In genomic region chr6:8983202-8983688, GRCh38 we compare ENCODE assay signal across 8 cellular contexts.
DNase-seq lines count a peak whose midpoint lies in the region; ATAC-seq and TF ChIP-seq lines count a peak whose summit lies in the region.

No MANE protein-coding gene starts in this region.

- H3K27ac Mint-ChIP-seq in activated T-helper 1 cell treated with anti-CD3 and anti-CD28 coated beads, Interleukin-12 subunit alpha, Interleukin-12 subunit beta, Interleukin-2, Interleukin-4 antibody, amounts not matched to agents 30 ng/mL and 10 ng/mL and 1 ng/mL, durations not matched to agents 14 hours and 24 hours and 36 hours: no peak overlapping the region

- no peaks in the 10 kb centered on the region for H3K9me3 Mint-ChIP-seq in activated T-helper 1 cell treated with anti-CD3 and anti-CD28 coated beads, Interleukin-12 subunit alpha, Interleukin-12 subunit beta, Interleukin-2, Interleukin-4 antibody, amounts not matched to agents 30 ng/mL and 10 ng/mL and 1 ng/mL, durations not matched to agents 14 hours and 24 hours and 36 hours

- no peaks in the 10 kb centered on the region for H3K9me3 ChIP-seq in upper lobe of left lung

- TF ChIP-seq POLR2A in upper lobe of left lung (IDR thresholded peaks at IDR 0.05): no peak

- no peaks in the 10 kb centered on the region for H3K27me3 ChIP-seq in upper lobe of left lung

- peak; percentile 98 for ATAC-seq in GM21825 (IDR thresholded peaks at IDR 0.05; ENCODE audit: unreplicated experiment)
- ATAC-seq in omental fat pad (ENCODE audit: low FRiP score): peak; percentile 89
- ATAC-seq in upper lobe of left lung (ENCODE audit: low FRiP score in 2 of 2): peak; percentile 84 to 95

- H3K27me3 Mint-ChIP-seq in activated T-helper 1 cell treated with anti-CD3 and anti-CD28 coated beads, Interleukin-12 subunit alpha, Interleukin-12 subunit beta, Interleukin-2, Interleukin-4 antibody, amounts not matched to agents 30 ng/mL and 10 ng/mL and 1 ng/mL, durations not matched to agents 14 hours and 24 hours and 36 hours (ENCODE audit: insufficient read depth): peaks cover 3% of the 10 kb centered on the region

- 7 to 9% methylated on average over 10 of the region's 10 CpGs for WGBS in upper lobe of left lung, 2 donors

- TF ChIP-seq EP300 in upper lobe of left lung (IDR thresholded peaks at IDR 0.05): no peak

- TF ChIP-seq CTCF in foreskin fibroblast (IDR thresholded peaks at IDR 0.05; ENCODE audit: low read depth, low read length): peak; percentile 97
- TF ChIP-seq CTCF in omental fat pad (IDR thresholded peaks at IDR 0.05): peak in 2 of 3 donors; percentile 34 to 68
- peak; percentile 72 to 98 (median 84) for TF ChIP-seq CTCF in upper lobe of left lung (IDR thresholded peaks at IDR 0.05)

- no peaks in the 10 kb centered on the region for H3K36me3 Mint-ChIP-seq in activated T-helper 1 cell treated with anti-CD3 and anti-CD28 coated beads, Interleukin-12 subunit alpha, Interleukin-12 subunit beta, Interleukin-2, Interleukin-4 antibody, amounts not matched to agents 30 ng/mL and 10 ng/mL and 1 ng/mL, durations not matched to agents 14 hours and 24 hours and 36 hours (ENCODE audit: low read depth)

- DNase-seq in G401 (ENCODE audit: low spot score) (peak; percentile 56), KG1 (lab: John Stamatoyannopoulos, UW) (peak; percentile 17), foreskin fibroblast (peak; percentile 60 to 90), omental fat pad (ENCODE audit: low spot score) (peak; percentile 39), upper lobe of left lung (peak in 1 of 2 donors; percentile 52)
- DNase-seq in activated T-helper 1 cell treated with anti-CD3 and anti-CD28 coated beads, Interleukin-12 subunit alpha, Interleukin-12 subunit beta, Interleukin-2, Interleukin-4 antibody, amounts not matched to agents 30 ng/mL and 10 ng/mL and 1 ng/mL, durations not matched to agents 14 hours and 24 hours and 36 hours (ENCODE audit: low spot score): peak; percentile 32

- H3K4me3 Mint-ChIP-seq in activated T-helper 1 cell treated with anti-CD3 and anti-CD28 coated beads, Interleukin-12 subunit alpha, Interleukin-12 subunit beta, Interleukin-2, Interleukin-4 antibody, amounts not matched to agents 30 ng/mL and 10 ng/mL and 1 ng/mL, durations not matched to agents 14 hours and 24 hours and 36 hours: no peak overlapping the region

- H3K4me1 ChIP-seq in upper lobe of left lung: peaks cover 0 to 7% (median 5%) of the 10 kb centered on the region in 4 donors

- no peak overlapping the region for H3K27ac ChIP-seq in upper lobe of left lung

- H3K4me1 Mint-ChIP-seq in activated T-helper 1 cell treated with anti-CD3 and anti-CD28 coated beads, Interleukin-12 subunit alpha, Interleukin-12 subunit beta, Interleukin-2, Interleukin-4 antibody, amounts not matched to agents 30 ng/mL and 10 ng/mL and 1 ng/mL, durations not matched to agents 14 hours and 24 hours and 36 hours (ENCODE audit: low read depth): no peaks in the 10 kb centered on the region

- in situ Hi-C loops in G401 (cut with HindIII; ENCODE audit: low sequenced_read_pairs): no loop called here

- intact Hi-C loops in activated T-helper 1 cell treated with anti-CD3 and anti-CD28 coated beads, Interleukin-12 subunit alpha, Interleukin-12 subunit beta, Interleukin-2, Interleukin-4 antibody, amounts not matched to agents 30 ng/mL and 10 ng/mL and 1 ng/mL, durations not matched to agents 14 hours and 24 hours and 36 hours (cut with micrococcal nuclease): loop anchor here (1.0 to 5.0 kb wide), 3 partner anchors 429 to 1452 kb away; no protein-coding TSS in a partner anchor

- H3K4me3 ChIP-seq in foreskin fibroblast (ENCODE audit: low read depth in 1 of 2, low read length in 2 of 2): peak overlapping the region; percentile 13 to 39
- H3K4me3 ChIP-seq in upper lobe of left lung: no peak overlapping the region

- H3K36me3 ChIP-seq in upper lobe of left lung: no peaks in the 10 kb centered on the region

TF ChIP-seq in PFSK-1, 5 proteins besides CTCF, POLR2A, EP300 and RAD21:
- TF ChIP-seq TAF1 (IDR thresholded peaks at IDR 0.05; ENCODE audit: borderline replicate concordance, insufficient read depth, low read length): no peak
- TF ChIP-seq SIN3A (IDR thresholded peaks at IDR 0.05; ENCODE audit: borderline replicate concordance, insufficient read depth, low read length): no peak
- peak; percentile 94 for TF ChIP-seq FOXP2 (optimal IDR thresholded peaks at IDR 0.05; ENCODE audit: borderline replicate concordance, extremely low read depth, extremely low read length, insufficient read depth)
- no peak for TF ChIP-seq REST (IDR thresholded peaks at IDR 0.05; ENCODE audit: insufficient read depth in 1 of 2, low read depth in 2 of 2, low read length in 2 of 2)
- no peak for TF ChIP-seq POLR2AphosphoS5 (IDR thresholded peaks at IDR 0.05; ENCODE audit: low read depth, low read length)

Comparison
In these comparisons a context has a peak if more than half of its experiments do, and no peak if none do; other contexts are left out.
1. H3K4me3 ChIP-seq: peak in foreskin fibroblast (2 of 2); none in upper lobe of left lung (0 of 4).
2. Peak in every context shown above with its lines, with median percentiles within 50 percentile points of each other: ATAC-seq and CTCF ChIP-seq.